ENCODE assay signal across 25 cellular contexts in genomic region chr1:100607628-100608240, GRCh38.
"Had no signal": no experiment of that assay in that cellular context is flagged by ENCODE, and none has a peak within 500 bp of the region (broad histone marks: within the 10 kb centered on the region; RNA-seq: fewer than 3 reads in every experiment).

No MANE protein-coding gene starts in this region.

- H3K4me3 ChIP-seq: body of pancreas, dorsolateral prefrontal cortex, gastrocnemius medialis, left lung, mucosa of descending colon, ovary, right lobe of liver, tibial artery, uterus had no signal

- DNase-seq: activated B cell treated with CpG ODN at 0.5 μM for 24 hours; activated CD4-positive, alpha-beta memory T cell treated with anti-CD3 and anti-CD28 coated beads for 36 hours; activated CD4-positive, alpha-beta T cell treated with anti-CD3 and anti-CD28 coated beads for 4 hours; activated naive CD4-positive, alpha-beta T cell; activated naive CD8-positive, alpha-beta T cell treated with anti-CD3 and anti-CD28 coated beads for 36 hours; activated T-cell treated with anti-CD3 and anti-CD28 coated beads, Interleukin-2, amount 50 U/mL, for 1 hour; body of pancreas; caudate nucleus; dorsolateral prefrontal cortex; endodermal cell; gastrocnemius medialis; head of caudate nucleus; kidney; left lung; mucosa of descending colon; naive thymus-derived CD4-positive, alpha-beta T cell; ovary; right lobe of liver; stimulated activated CD4-positive, alpha-beta T cell treated with anti-CD3 and anti-CD28 coated beads, Interleukin-12 subunit alpha, Interleukin-12 subunit beta, amount 100 ng/mL, for 4 hours; stimulated activated CD4-positive, alpha-beta T cell treated with anti-CD3 and anti-CD28 coated beads, Interleukin-2, amount 100 ng/mL, for 24 hours; stimulated activated naive CD8-positive, alpha-beta T cell treated with anti-CD3 and anti-CD28 coated beads, Interleukin-15, Interleukin-2, amounts not matched to agents 100 U/mL and 50 U/mL, for 24 hours; substantia nigra; tibial artery; uterus had no signal

- H3K4me1 ChIP-seq: gastrocnemius medialis, left lung, right lobe of liver, uterus had no signal

- H3K27me3 ChIP-seq: body of pancreas, left lung, ovary, right lobe of liver, tibial artery, uterus had no signal

- H3K36me3 Mint-ChIP-seq: activated naive CD8-positive, alpha-beta T cell treated with anti-CD3 and anti-CD28 coated beads for 36 hours had no signal

- ATAC-seq: activated T-helper 17 cell treated with anti-CD3 and anti-CD28 coated beads, Interleukin-2, amount 50 U/mL, for 72 hours; body of pancreas; gastrocnemius medialis; left lung; mucosa of descending colon; naive thymus-derived CD4-positive, alpha-beta T cell; right lobe of liver; stimulated activated naive CD8-positive, alpha-beta T cell treated with anti-CD3 and anti-CD28 coated beads, Interleukin-15, Interleukin-2, amounts not matched to agents 100 U/mL and 50 U/mL, for 24 hours had no signal

- H3K36me3 ChIP-seq: gastrocnemius medialis, left lung, ovary, right lobe of liver, tibial artery, uterus had no signal

- H3K4me3 Mint-ChIP-seq: activated B cell treated with CpG ODN at 0.5 μM for 24 hours; activated CD4-positive, alpha-beta memory T cell treated with anti-CD3 and anti-CD28 coated beads for 36 hours; activated naive CD8-positive, alpha-beta T cell treated with anti-CD3 and anti-CD28 coated beads for 36 hours; activated T-helper 17 cell treated with anti-CD3 and anti-CD28 coated beads, Interleukin-2, amount 50 U/mL, for 72 hours; endodermal cell; naive thymus-derived CD4-positive, alpha-beta T cell had no signal

- H3K27ac ChIP-seq: body of pancreas, dorsolateral prefrontal cortex, gastrocnemius medialis, left lung, ovary, right lobe of liver, tibial artery, uterus had no signal

- H3K9me3 ChIP-seq: gastrocnemius medialis, ovary, right lobe of liver, tibial artery, uterus had no signal

- H3K27ac Mint-ChIP-seq: activated B cell treated with CpG ODN at 0.5 μM for 24 hours; activated CD4-positive, alpha-beta memory T cell treated with anti-CD3 and anti-CD28 coated beads for 36 hours; activated naive CD8-positive, alpha-beta T cell treated with anti-CD3 and anti-CD28 coated beads for 36 hours; activated T-helper 17 cell treated with anti-CD3 and anti-CD28 coated beads, Interleukin-2, amount 50 U/mL, for 72 hours; endodermal cell; naive thymus-derived CD4-positive, alpha-beta T cell had no signal

- H3K4me1 Mint-ChIP-seq: activated B cell treated with CpG ODN at 0.5 μM for 24 hours; activated naive CD8-positive, alpha-beta T cell treated with anti-CD3 and anti-CD28 coated beads for 36 hours; activated T-helper 17 cell treated with anti-CD3 and anti-CD28 coated beads, Interleukin-2, amount 50 U/mL, for 72 hours; naive thymus-derived CD4-positive, alpha-beta T cell had no signal
